12 cellular contexts compared by ENCODE assay signal in genomic region chr2:196201229-196201998, GRCh38. TPM values are rescaled to one million over a fixed set of nuclear protein-coding genes. Genes with fewer than 3 reads are reported as not detected.
DNase-seq lines count a peak whose midpoint lies in the region; ATAC-seq, FAIRE-seq and TF ChIP-seq lines count a peak whose summit lies in the region.
"Had no signal": no experiment of that assay in that cellular context is flagged by ENCODE, and none has a peak within 500 bp of the region (broad histone marks: within the 10 kb centered on the region; RNA-seq: fewer than 3 reads in every experiment).

No MANE protein-coding gene starts in this region.

- intact Hi-C loops in Right ventricle myocardium inferior (cut with DNase I) = no loop called here
- intact Hi-C loops in activated CD8-positive, alpha-beta T cell treated with anti-CD3 and anti-CD28 coated beads for 36 hours (cut with micrococcal nuclease) = loop anchor here (2.0 kb wide), 1 partner anchor 19 kb away; no protein-coding TSS in a partner anchor

- H3K27me3 ChIP-seq in right atrium auricular region (no peaks in the 10 kb centered on the region), subcutaneous abdominal adipose tissue (ENCODE audit: control insufficient read depth in 5 of 5, insufficient read depth in 4 of 5, low read length in 5 of 5) (no peaks in the 10 kb centered on the region)

- H3K9me3 ChIP-seq in right atrium auricular region = no peaks in the 10 kb centered on the region
- no peaks in the 10 kb centered on the region for H3K9me3 ChIP-seq in subcutaneous abdominal adipose tissue (ENCODE audit: control insufficient read depth in 5 of 5, low read length in 5 of 5)

- H3K4me3 ChIP-seq in right atrium auricular region (no peak overlapping the region), subcutaneous abdominal adipose tissue (ENCODE audit: low read depth in 1 of 5, low read length in 5 of 5) (no peak overlapping the region)
- H3K4me3 ChIP-seq: PC-9 had no signal

- H3K27ac ChIP-seq in right atrium auricular region (no peak overlapping the region), subcutaneous abdominal adipose tissue (ENCODE audit: low read depth, low read length) (peak overlapping the region; percentile 50)
- H3K27ac ChIP-seq: PC-9 had no signal

- TF ChIP-seq CTCF in right atrium auricular region (IDR thresholded peaks at IDR 0.05) = no peak
- no peak for TF ChIP-seq CTCF in activated CD8-positive, alpha-beta T cell treated with anti-CD3 and anti-CD28 coated beads for 36 hours (IDR thresholded peaks at IDR 0.05)

- ATAC-seq in Right ventricle myocardium inferior = peak; percentile 54
- peak; percentile 15 for ATAC-seq in activated CD8-positive, alpha-beta T cell treated with anti-CD3 and anti-CD28 coated beads for 36 hours

- peak overlapping the region; percentile 90 for H3K27ac Mint-ChIP-seq in activated CD8-positive, alpha-beta T cell treated with anti-CD3 and anti-CD28 coated beads for 36 hours
- H3K27ac Mint-ChIP-seq: brain had no signal

- peaks cover 0 to 19% of the 10 kb centered on the region in 2 donors for H3K4me1 ChIP-seq in right atrium auricular region
- H3K4me1 ChIP-seq in subcutaneous abdominal adipose tissue (ENCODE audit: control insufficient read depth in 5 of 5, insufficient read depth in 5 of 5, low read length in 5 of 5) = peaks cover 0 to 31% (median 22%) of the 10 kb centered on the region in 5 donors

- peaks cover 41% of the 10 kb centered on the region for H3K4me1 Mint-ChIP-seq in activated CD8-positive, alpha-beta T cell treated with anti-CD3 and anti-CD28 coated beads for 36 hours (ENCODE audit: low read depth)
- H3K4me1 Mint-ChIP-seq: H9 had no signal

- DNase-seq in Right ventricle myocardium inferior (ENCODE audit: missing footprints) (no peak), right atrium auricular region (ENCODE audit: low spot score) (no peak), frontal cortex (ENCODE audit: low spot score in 2 of 2) (no peak), nucleus accumbens (lab: John Stamatoyannopoulos, UW) (no peak), AG08396 (ENCODE audit: low spot score) (no peak), NCI-H226 (no peak)
- no peak for DNase-seq in activated CD8-positive, alpha-beta T cell treated with anti-CD3 and anti-CD28 coated beads for 36 hours
- DNase-seq: H9, PC-9, posterior cingulate gyrus had no signal

- CTCF ChIA-PET in activated CD8-positive, alpha-beta T cell treated with anti-CD3 and anti-CD28 coated beads for 36 hours (lab: Charles Lee) = interaction anchor here (0.6 to 1.8 kb wide), 8 partner anchors 9 to 75 kb away, joined by 3 to 5 read pairs (median 3); no protein-coding TSS in a partner anchor

- peak overlapping the region; percentile 48 for H3K4me3 Mint-ChIP-seq in activated CD8-positive, alpha-beta T cell treated with anti-CD3 and anti-CD28 coated beads for 36 hours
- H3K4me3 Mint-ChIP-seq: brain, H9 had no signal

- H3K27me3 Mint-ChIP-seq in activated CD8-positive, alpha-beta T cell treated with anti-CD3 and anti-CD28 coated beads for 36 hours = no peaks in the 10 kb centered on the region
- H3K27me3 Mint-ChIP-seq: brain had no signal

- H3K9me3 Mint-ChIP-seq in activated CD8-positive, alpha-beta T cell treated with anti-CD3 and anti-CD28 coated beads for 36 hours = no peaks in the 10 kb centered on the region
- H3K9me3 Mint-ChIP-seq: brain, H9 had no signal

- peak; percentile 40 for FAIRE-seq in frontal cortex (lab: Jason Lieb, UNC)

- no peak overlapping the region for H3K9ac ChIP-seq in subcutaneous abdominal adipose tissue (ENCODE audit: low read length in 5 of 5)

- H3K36me3 ChIP-seq in right atrium auricular region (no peaks in the 10 kb centered on the region), subcutaneous abdominal adipose tissue (ENCODE audit: control insufficient read depth in 5 of 5, insufficient read depth in 5 of 5, low read length in 5 of 5) (peaks cover 0 to 2% (median 0%) of the 10 kb centered on the region in 5 donors)

- H3K36me3 Mint-ChIP-seq in activated CD8-positive, alpha-beta T cell treated with anti-CD3 and anti-CD28 coated beads for 36 hours (ENCODE audit: low read depth) = peaks cover 6% of the 10 kb centered on the region
- H3K36me3 Mint-ChIP-seq: brain had no signal

- POLR2A ChIA-PET in activated CD8-positive, alpha-beta T cell treated with anti-CD3 and anti-CD28 coated beads for 36 hours (lab: Charles Lee) = interaction anchor here (0.6 to 1.6 kb wide), 9 partner anchors 19 to 66 kb away, joined by 3 to 9 read pairs (median 4); partner anchors contain the start of gene STK17B

RNA-seq across cellular contexts. Expression of gene STK17B, which starts 30.0 kb away (rescaled TPM):
- total RNA-seq in Right ventricle myocardium inferior (7.4 TPM), right atrium auricular region (1 to 10 TPM; 6.7 to 7.9 TPM), frontal cortex (6.1 TPM)
- total RNA-seq in activated CD8-positive, alpha-beta T cell treated with anti-CD3 and anti-CD28 coated beads for 36 hours = 100 to 1,000 TPM; 237 to 250 TPM

Comparison
In these comparisons a context has a peak if more than half of its experiments do, and no peak if none do; other contexts are left out.
1. RNA of gene STK17B, which starts 30.0 kb away (total RNA-seq): 237 to 250 TPM in activated CD8-positive, alpha-beta T cell treated with anti-CD3 and anti-CD28 coated beads for 36 hours; 6.7 to 7.9 TPM in right atrium auricular region, 7.4 TPM in Right ventricle myocardium inferior (single experiment) and 6.1 TPM in frontal cortex (single experiment); every median in the first group is over 10 times any median in the second.